In genomic region chr5:132226516-132227234, GRCh38 we compare ENCODE assay signal across 8 cellular contexts. TPM values are rescaled to one million over a fixed set of nuclear protein-coding genes. Genes with fewer than 3 reads are reported as not detected.
DNase-seq lines count a peak whose midpoint lies in the region; ATAC-seq and TF ChIP-seq lines count a peak whose summit lies in the region.

No MANE protein-coding gene starts in this region.

- H4K20me1 ChIP-seq in MM.1S (ENCODE audit: insufficient read depth, low read length), result no peaks in the 10 kb centered on the region

- H3K36me3 Mint-ChIP-seq in endothelial cell (ENCODE audit: low read depth, unreplicated experiment), result peaks cover 9% of the 10 kb centered on the region
- no peaks in the 10 kb centered on the region for H3K36me3 Mint-ChIP-seq in naive B cell

- TF ChIP-seq CTCF in AG04450 (IDR thresholded peaks at IDR 0.05; ENCODE audit: low read depth, low read length), result no peak
- TF ChIP-seq CTCF in MM.1S (IDR thresholded peaks at IDR 0.05; ENCODE audit: low read length), result no peak
- no peak for TF ChIP-seq CTCF in endothelial cell (IDR thresholded peaks at IDR 0.05; ENCODE audit: unreplicated experiment)

- no peak for ATAC-seq in naive B cell (ENCODE audit: low read depth in 2 of 2)
- ATAC-seq in HG03097 (IDR thresholded peaks at IDR 0.05; ENCODE audit: low FRiP score, unreplicated experiment), result no peak

- H3F3A ChIP-seq in MM.1S (ENCODE audit: insufficient read depth, low read length), result no peaks in the 10 kb centered on the region

- H3K27ac Mint-ChIP-seq in endothelial cell (ENCODE audit: unreplicated experiment), result peak overlapping the region; percentile 43
- no peak overlapping the region for H3K27ac Mint-ChIP-seq in naive B cell

- POLR2A ChIA-PET in AG04450 (lab: Yijun Ruan, JAX), result interaction anchor here (1.0 to 1.2 kb wide), 2 partner anchors 11 to 67 kb away, joined by 4 read pairs; partner anchors contain the start of gene SLC22A4

- peak overlapping the region; percentile 80 for H3K4me3 Mint-ChIP-seq in endothelial cell (ENCODE audit: unreplicated experiment)
- H3K4me3 Mint-ChIP-seq in naive B cell, result peak overlapping the region in 7 of 8 donors; percentile 15 to 81 (median 54)

- peak overlapping the region; percentile 94 for H3K4me2 ChIP-seq in MM.1S (ENCODE audit: low read depth, low read length)

- H3K36me3 ChIP-seq in MM.1S (replicated peaks; ENCODE audit: insufficient read depth, low read length), result no peaks in the 10 kb centered on the region

- H3K4me3 ChIP-seq in AG04450 (ENCODE audit: low read depth, low read length), result peak overlapping the region; percentile 72
- peak overlapping the region; percentile 73 for H3K4me3 ChIP-seq in MM.1S (ENCODE audit: low read length)

- CTCF ChIA-PET in AG04450 (lab: Charles Lee), result interaction anchor here (1.1 to 10.1 kb wide), 3 partner anchors 11 to 164 kb away, joined by 3 to 84 read pairs (median 8); no protein-coding TSS in a partner anchor

- DNase-seq in AG04450 (ENCODE audit: low read depth, low spot score) (no peak), MM.1S (no peak), endothelial cell (ENCODE audit: low spot score) (no peak), naive B cell (no peak), NCI-H2196 treated with DMSO at 0.1 percent for 48 hours (lab: John Stamatoyannopoulos, UW; ENCODE audit: unreplicated experiment) (no peak), HCEC 1CT (no peak)
- DNase-seq in stimulated activated naive CD4-positive, alpha-beta T cell treated with Interleukin-2 at 50 U/mL for 16 hours (lab: John Stamatoyannopoulos, UW), result no peak

- no peaks in the 10 kb centered on the region for H3K79me2 ChIP-seq in MM.1S (ENCODE audit: low read length)

- H3K27me3 Mint-ChIP-seq in endothelial cell (ENCODE audit: unreplicated experiment) (peaks cover 13% of the 10 kb centered on the region), naive B cell (peaks cover 20 to 33% (median 28%) of the 10 kb centered on the region in 3 donors)

- H3K27me3 ChIP-seq in AG04450 (ENCODE audit: control insufficient read depth, insufficient read depth, low read length) (no peaks in the 10 kb centered on the region), MM.1S (replicated peaks; ENCODE audit: insufficient read depth, low read length) (no peaks in the 10 kb centered on the region)

- peaks cover 23% of the 10 kb centered on the region for H3K4me1 Mint-ChIP-seq in endothelial cell (ENCODE audit: unreplicated experiment)
- H3K4me1 Mint-ChIP-seq in naive B cell, result peaks cover 39 to 51% (median 40%) of the 10 kb centered on the region in 3 donors

- H3K27ac ChIP-seq in AG04450 (ENCODE audit: low read depth, low read length), result no peak overlapping the region
- H3K27ac ChIP-seq in MM.1S (ENCODE audit: low read length), result no peak overlapping the region

- H2AFZ ChIP-seq in MM.1S (ENCODE audit: low read length), result peak overlapping the region; percentile 89

- no peaks in the 10 kb centered on the region for H3K4me1 ChIP-seq in MM.1S (ENCODE audit: low read length)

- H3K9me3 Mint-ChIP-seq in endothelial cell (ENCODE audit: unreplicated experiment), result no peaks in the 10 kb centered on the region
- peaks cover 0 to 1% (median 0%) of the 10 kb centered on the region in 7 donors for H3K9me3 Mint-ChIP-seq in naive B cell

- H3K9me3 ChIP-seq in AG04450 (ENCODE audit: control insufficient read depth, insufficient read depth, low read length), result no peaks in the 10 kb centered on the region
- H3K9me3 ChIP-seq in MM.1S (replicated peaks; ENCODE audit: insufficient read depth, low read length), result no peaks in the 10 kb centered on the region

- H3K9ac ChIP-seq in MM.1S (ENCODE audit: low read length), result no peak overlapping the region

- no peaks in the 10 kb centered on the region for H3K9me2 ChIP-seq in MM.1S (replicated peaks; ENCODE audit: insufficient read depth, low read length)

RNA-seq across cellular contexts. Expression of gene P4HA2, which starts 1.0 kb away (rescaled TPM):
- 178 and 186 TPM in 2 replicates for polyA plus RNA-seq in AG04450 (2011; rRNA removed)
- polyA minus RNA-seq in AG04450 (2011; rRNA and poly(A)+ RNA removed), result 114 and 128 TPM in 2 replicates
- total RNA-seq in endothelial cell (ENCODE audit: unreplicated experiment), result 9.9 TPM
- polyA plus RNA-seq in naive B cell (ENCODE audit: low read depth in 6 of 6), result under 1 TPM in 2 of 6 donors, not detected in 4; 0.45 to 0.73 TPM

RNA-seq across cellular contexts. Expression of gene PDLIM4, which starts 30.8 kb away (rescaled TPM):
- polyA plus RNA-seq in AG04450 (2011; rRNA removed), result 43.4 and 64.2 TPM in 2 replicates
- 52.0 and 86.8 TPM in 2 replicates for polyA minus RNA-seq in AG04450 (2011; rRNA and poly(A)+ RNA removed)
- total RNA-seq in endothelial cell (ENCODE audit: unreplicated experiment), result 8.5 TPM
- polyA plus RNA-seq in naive B cell (ENCODE audit: low read depth in 6 of 6), result not detected

Comparison
In these comparisons a context has a peak if more than half of its experiments do, and no peak if none do; other contexts are left out.
1. RNA of gene P4HA2, which starts 1.0 kb away (polyA plus RNA-seq): 178 to 186 TPM in AG04450; 0.45 to 0.73 TPM in naive B cell; every median in the first group is over 100 times any median in the second.
2. RNA of gene PDLIM4, which starts 30.8 kb away (polyA plus RNA-seq): 43.4 to 64.2 TPM in AG04450; not detected in naive B cell; every median in the first group is over 10 times any median in the second.